ENCODE assay signal across 22 cellular contexts in the genomic region with DNA sequence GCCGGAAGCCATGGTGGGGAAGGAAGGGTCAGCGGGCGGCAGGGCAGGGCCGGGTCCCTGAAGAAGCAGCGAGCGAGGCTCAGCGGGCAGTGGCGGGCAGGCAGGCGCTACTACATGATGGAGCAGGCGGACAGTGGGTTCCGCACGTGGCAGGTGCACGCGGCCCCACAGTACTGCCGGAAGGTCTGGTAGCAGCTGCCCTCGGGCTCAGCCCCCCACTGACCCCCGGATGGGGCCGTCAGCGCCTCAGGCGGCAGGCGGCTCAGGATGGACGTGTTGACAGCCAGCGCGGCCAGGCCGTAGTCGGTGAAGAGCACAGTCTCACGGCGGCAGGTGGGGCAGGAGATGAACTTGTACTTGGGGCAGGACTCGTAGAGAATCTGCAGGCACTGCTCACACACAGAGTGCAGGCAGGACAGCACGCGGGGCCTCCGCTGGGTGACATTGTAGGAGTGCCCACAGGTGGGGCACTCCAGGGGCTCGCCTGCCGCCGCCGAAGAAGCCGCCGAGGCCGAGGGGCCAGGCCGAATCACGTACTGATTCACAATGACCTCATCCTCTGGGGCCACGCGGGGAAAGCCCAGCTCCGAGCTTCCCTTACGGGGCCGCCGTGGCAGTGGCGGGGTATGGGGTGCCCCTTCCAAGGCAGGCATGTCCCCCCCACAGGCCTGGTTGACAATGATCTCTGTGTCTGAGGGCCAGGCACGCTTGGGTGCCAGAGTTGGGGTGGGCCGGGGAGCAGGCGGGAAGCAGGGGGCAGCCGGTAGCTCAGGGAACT. TPM values are rescaled to one million over a fixed set of nuclear protein-coding genes. Genes with fewer than 3 reads are reported as not detected.
A peak's percentile ranks its signal among the peaks of the same experiment; 100 is the strongest.
DNase-seq lines count a peak whose midpoint lies in the region; ATAC-seq lines count a peak whose summit lies in the region.
"Had no signal": no experiment of that assay in that cellular context is flagged by ENCODE, and none has a peak within 500 bp of the region (broad histone marks: within the 10 kb centered on the region; RNA-seq: fewer than 3 reads in every experiment).

No MANE protein-coding gene starts in this region.

- no peak overlapping the region for H3K27ac Mint-ChIP-seq in activated CD4-positive, alpha-beta memory T cell treated with anti-CD3 and anti-CD28 coated beads for 36 hours
- H3K27ac Mint-ChIP-seq in activated CD4-positive, alpha-beta memory T cell treated with anti-CD3 and anti-CD28 coated beads, Interleukin-2, amount 10 ng/mL, durations not matched to agents 7 days and 5 days, result no peak overlapping the region
- no peak overlapping the region for H3K27ac Mint-ChIP-seq in activated T-helper 2 cell treated with anti-CD3 and anti-CD28 coated beads, Interferon-gamma antibody, Interleukin-2, Interleukin-4, amounts not matched to agents 10 μg/mL and 5 μg/mL and 100 μg/mL, durations not matched to agents 14 hours and 24 hours and 36 hours
- peak overlapping the region in 1 of 10 donors; percentile 71 for H3K27ac Mint-ChIP-seq in naive thymus-derived CD8-positive, alpha-beta T cell

- H3K36me3 ChIP-seq in H7 (replicated peaks; ENCODE audit: control insufficient read depth, insufficient read depth, low read length), result no peaks in the 10 kb centered on the region; the same call in 1 of the 2 replicates

- H3K4me3 Mint-ChIP-seq in activated CD4-positive, alpha-beta memory T cell treated with anti-CD3 and anti-CD28 coated beads for 36 hours, result peak overlapping the region; percentile 16
- no peak overlapping the region for H3K4me3 Mint-ChIP-seq in activated CD4-positive, alpha-beta memory T cell treated with anti-CD3 and anti-CD28 coated beads, Interleukin-2, amount 10 ng/mL, durations not matched to agents 7 days and 5 days
- H3K4me3 Mint-ChIP-seq in activated T-helper 2 cell treated with anti-CD3 and anti-CD28 coated beads, Interferon-gamma antibody, Interleukin-2, Interleukin-4, amounts not matched to agents 10 μg/mL and 5 μg/mL and 100 μg/mL, durations not matched to agents 14 hours and 24 hours and 36 hours (ENCODE audit: low read depth), result peak overlapping the region; percentile 37
- H3K4me3 Mint-ChIP-seq in naive thymus-derived CD8-positive, alpha-beta T cell, result peak overlapping the region in 7 of 10 donors; percentile 15 to 75 (median 58)

- no peak for DNase-seq in activated CD4-positive, alpha-beta memory T cell treated with anti-CD3 and anti-CD28 coated beads for 36 hours
- no peak for DNase-seq in activated CD4-positive, alpha-beta memory T cell treated with anti-CD3 and anti-CD28 coated beads, Interleukin-2, amount 10 ng/mL, durations not matched to agents 7 days and 5 days
- DNase-seq in H7 (peak; percentile 74), ecto neural progenitor cell (ENCODE audit: low spot score) (no peak), GM19240 (ENCODE audit: insufficient read length, low spot score) (no peak)
- no peak for DNase-seq in activated T-helper 2 cell treated with anti-CD3 and anti-CD28 coated beads, Interferon-gamma antibody, Interleukin-2, Interleukin-4, amounts not matched to agents 10 μg/mL and 5 μg/mL and 100 μg/mL, durations not matched to agents 14 hours and 24 hours and 36 hours (ENCODE audit: low spot score)
- DNase-seq in naive thymus-derived CD8-positive, alpha-beta T cell, result no peak
- DNase-seq: activated CD4-positive, alpha-beta T cell treated with anti-CD3 and anti-CD28 coated beads, Interleukin-2, amount 50 U/mL, for 1 hour; activated gamma-delta T cell treated with Interleukin-2 at 50 U/mL for 16 hours; Calu3; foreskin melanocyte; NCI-H2081 treated with DMSO at 0.1 percent for 48 hours; NCI-H774; occipital lobe; RPMI8226; sigmoid colon; stimulated activated CD8-positive, alpha-beta memory T cell treated with anti-CD3 and anti-CD28 coated beads, Interleukin-4, amount 100 ng/mL, for 48 hours had no signal

- peaks cover 2% of the 10 kb centered on the region for H3K36me3 Mint-ChIP-seq in activated CD4-positive, alpha-beta memory T cell treated with anti-CD3 and anti-CD28 coated beads for 36 hours
- no peaks in the 10 kb centered on the region for H3K36me3 Mint-ChIP-seq in activated CD4-positive, alpha-beta memory T cell treated with anti-CD3 and anti-CD28 coated beads, Interleukin-2, amount 10 ng/mL, durations not matched to agents 7 days and 5 days (ENCODE audit: low read depth)
- no peaks in the 10 kb centered on the region for H3K36me3 Mint-ChIP-seq in activated T-helper 2 cell treated with anti-CD3 and anti-CD28 coated beads, Interferon-gamma antibody, Interleukin-2, Interleukin-4, amounts not matched to agents 10 μg/mL and 5 μg/mL and 100 μg/mL, durations not matched to agents 14 hours and 24 hours and 36 hours (ENCODE audit: low read depth)
- H3K36me3 Mint-ChIP-seq in naive thymus-derived CD8-positive, alpha-beta T cell, result no peaks in the 10 kb centered on the region

- H3K4me3 ChIP-seq in H7 (ENCODE audit: insufficient read depth, low read depth, low read length), result no peak overlapping the region

- POLR2A ChIA-PET in activated CD4-positive, alpha-beta memory T cell treated with anti-CD3 and anti-CD28 coated beads for 36 hours (lab: Charles Lee), result interaction anchor here (0.5 to 1.7 kb wide), 3 partner anchors 32 to 134 kb away, joined by 3 to 6 read pairs (median 4); a partner anchor contains a TSS
- POLR2A ChIA-PET in activated CD4-positive, alpha-beta memory T cell treated with anti-CD3 and anti-CD28 coated beads, Interleukin-2, amount 10 ng/mL, durations not matched to agents 7 days and 5 days (lab: Charles Lee), result interaction anchor here (1.5 to 8.2 kb wide), 7 partner anchors 13 to 91 kb away, joined by 3 to 97 read pairs (median 6); a partner anchor contains a TSS
- POLR2A ChIA-PET in naive thymus-derived CD8-positive, alpha-beta T cell (lab: Charles Lee), result interaction anchor here (0.9 to 1.5 kb wide), 5 partner anchors 21 to 858 kb away, joined by 3 to 6 read pairs (median 3); a partner anchor contains a TSS

- CTCF ChIA-PET in activated CD4-positive, alpha-beta memory T cell treated with anti-CD3 and anti-CD28 coated beads for 36 hours (lab: Charles Lee), result no interaction called here
- CTCF ChIA-PET in activated CD4-positive, alpha-beta memory T cell treated with anti-CD3 and anti-CD28 coated beads, Interleukin-2, amount 10 ng/mL, durations not matched to agents 7 days and 5 days (lab: Charles Lee), result no interaction called here

- H3K27me3 Mint-ChIP-seq in activated CD4-positive, alpha-beta memory T cell treated with anti-CD3 and anti-CD28 coated beads for 36 hours, result no peaks in the 10 kb centered on the region
- no peaks in the 10 kb centered on the region for H3K27me3 Mint-ChIP-seq in activated CD4-positive, alpha-beta memory T cell treated with anti-CD3 and anti-CD28 coated beads, Interleukin-2, amount 10 ng/mL, durations not matched to agents 7 days and 5 days
- no peaks in the 10 kb centered on the region for H3K27me3 Mint-ChIP-seq in activated T-helper 2 cell treated with anti-CD3 and anti-CD28 coated beads, Interferon-gamma antibody, Interleukin-2, Interleukin-4, amounts not matched to agents 10 μg/mL and 5 μg/mL and 100 μg/mL, durations not matched to agents 14 hours and 24 hours and 36 hours (ENCODE audit: low read depth)
- no peaks in the 10 kb centered on the region for H3K27me3 Mint-ChIP-seq in naive thymus-derived CD8-positive, alpha-beta T cell

- no peaks in the 10 kb centered on the region for H3K9me3 Mint-ChIP-seq in activated CD4-positive, alpha-beta memory T cell treated with anti-CD3 and anti-CD28 coated beads for 36 hours
- H3K9me3 Mint-ChIP-seq in activated CD4-positive, alpha-beta memory T cell treated with anti-CD3 and anti-CD28 coated beads, Interleukin-2, amount 10 ng/mL, durations not matched to agents 7 days and 5 days, result no peaks in the 10 kb centered on the region
- no peaks in the 10 kb centered on the region for H3K9me3 Mint-ChIP-seq in activated T-helper 2 cell treated with anti-CD3 and anti-CD28 coated beads, Interferon-gamma antibody, Interleukin-2, Interleukin-4, amounts not matched to agents 10 μg/mL and 5 μg/mL and 100 μg/mL, durations not matched to agents 14 hours and 24 hours and 36 hours
- no peaks in the 10 kb centered on the region for H3K9me3 Mint-ChIP-seq in naive thymus-derived CD8-positive, alpha-beta T cell

- no peak for ATAC-seq in naive thymus-derived CD8-positive, alpha-beta T cell
- ATAC-seq in HG03045 (IDR thresholded peaks at IDR 0.05; ENCODE audit: unreplicated experiment), result no peak

- peaks cover 3% of the 10 kb centered on the region for H3K4me1 Mint-ChIP-seq in activated CD4-positive, alpha-beta memory T cell treated with anti-CD3 and anti-CD28 coated beads for 36 hours (ENCODE audit: low read depth)
- H3K4me1 Mint-ChIP-seq in activated CD4-positive, alpha-beta memory T cell treated with anti-CD3 and anti-CD28 coated beads, Interleukin-2, amount 10 ng/mL, durations not matched to agents 7 days and 5 days, result peaks cover 18% of the 10 kb centered on the region
- H3K4me1 Mint-ChIP-seq in activated T-helper 2 cell treated with anti-CD3 and anti-CD28 coated beads, Interferon-gamma antibody, Interleukin-2, Interleukin-4, amounts not matched to agents 10 μg/mL and 5 μg/mL and 100 μg/mL, durations not matched to agents 14 hours and 24 hours and 36 hours (ENCODE audit: low read depth), result peaks cover 5% of the 10 kb centered on the region
- H3K4me1 Mint-ChIP-seq in naive thymus-derived CD8-positive, alpha-beta T cell, result peaks cover 1 to 10% (median 6%) of the 10 kb centered on the region in 4 donors

- peaks cover 10% of the 10 kb centered on the region for H3K27me3 ChIP-seq in H7 (ENCODE audit: control insufficient read depth, insufficient read depth, low read length)
- H3K27me3 ChIP-seq: sigmoid colon, tibial nerve had no signal

- intact Hi-C loops in activated CD4-positive, alpha-beta memory T cell treated with anti-CD3 and anti-CD28 coated beads for 36 hours (cut with micrococcal nuclease), result loop anchor here (5.0 kb wide), 1 partner anchor 428 kb away; a partner anchor contains a TSS
- intact Hi-C loops in activated T-helper 2 cell treated with anti-CD3 and anti-CD28 coated beads, Interferon-gamma antibody, Interleukin-2, Interleukin-4, amounts not matched to agents 10 μg/mL and 5 μg/mL and 100 μg/mL, durations not matched to agents 14 hours and 24 hours and 36 hours (cut with micrococcal nuclease), result no loop called here

RNA-seq across cellular contexts. Expression of a gene that starts 1.5 kb away (rescaled TPM):
- total RNA-seq in activated CD4-positive, alpha-beta memory T cell treated with anti-CD3 and anti-CD28 coated beads for 36 hours, result 1 to 10 TPM; 3.4 to 4.4 TPM
- total RNA-seq in activated CD4-positive, alpha-beta memory T cell treated with anti-CD3 and anti-CD28 coated beads, Interleukin-2, amount 10 ng/mL, durations not matched to agents 7 days and 5 days, result 1 to 10 TPM; 2.2 to 2.5 TPM
- total RNA-seq in H7 (2014; rRNA removed; shearing (Covaris generic)), result 1.0 TPM in 2 replicates
- 9.5 and 10.1 TPM in 2 replicates for total RNA-seq in activated T-helper 2 cell treated with anti-CD3 and anti-CD28 coated beads, Interferon-gamma antibody, Interleukin-2, Interleukin-4, amounts not matched to agents 10 μg/mL and 5 μg/mL and 100 μg/mL, durations not matched to agents 14 hours and 24 hours and 36 hours
- 1 to 10 TPM in 1 of 2 experiments, under 1 TPM in 1; 0.91 to 1.7 TPM for total RNA-seq in naive thymus-derived CD8-positive, alpha-beta T cell
- polyA plus RNA-seq in naive thymus-derived CD8-positive, alpha-beta T cell, result not detected
- total RNA-seq: bronchial epithelial cell, lung microvascular endothelial cell had no signal

RNA-seq across cellular contexts. Expression of a gene that starts 4.5 kb away (rescaled TPM):
- under 1 TPM; 0.21 to 0.70 TPM for total RNA-seq in activated CD4-positive, alpha-beta memory T cell treated with anti-CD3 and anti-CD28 coated beads for 36 hours
- under 1 TPM; 0.86 to 0.93 TPM for total RNA-seq in activated CD4-positive, alpha-beta memory T cell treated with anti-CD3 and anti-CD28 coated beads, Interleukin-2, amount 10 ng/mL, durations not matched to agents 7 days and 5 days
- total RNA-seq in H7 (2014; rRNA removed; shearing (Covaris generic)), result 0.83 and 2.9 TPM in 2 replicates
- total RNA-seq in activated T-helper 2 cell treated with anti-CD3 and anti-CD28 coated beads, Interferon-gamma antibody, Interleukin-2, Interleukin-4, amounts not matched to agents 10 μg/mL and 5 μg/mL and 100 μg/mL, durations not matched to agents 14 hours and 24 hours and 36 hours, result 0.41 and 0.50 TPM in 2 replicates
- total RNA-seq in naive thymus-derived CD8-positive, alpha-beta T cell, result under 1 TPM; 0.30 to 0.47 TPM
- not detected for polyA plus RNA-seq in naive thymus-derived CD8-positive, alpha-beta T cell
- total RNA-seq: occipital lobe, tibial nerve had no signal

RNA-seq across cellular contexts. Expression of a gene that starts 6.8 kb away (rescaled TPM):
- not detected for total RNA-seq in activated CD4-positive, alpha-beta memory T cell treated with anti-CD3 and anti-CD28 coated beads for 36 hours
- under 1 TPM in 1 of 2 experiments, not detected in 1; 0.20 TPM for total RNA-seq in activated CD4-positive, alpha-beta memory T cell treated with anti-CD3 and anti-CD28 coated beads, Interleukin-2, amount 10 ng/mL, durations not matched to agents 7 days and 5 days
- not detected in 2 replicates for total RNA-seq in H7 (2014; rRNA removed; shearing (Covaris generic))
- total RNA-seq in activated T-helper 2 cell treated with anti-CD3 and anti-CD28 coated beads, Interferon-gamma antibody, Interleukin-2, Interleukin-4, amounts not matched to agents 10 μg/mL and 5 μg/mL and 100 μg/mL, durations not matched to agents 14 hours and 24 hours and 36 hours, result not detected in 2 replicates
- under 1 TPM in 1 of 2 experiments, not detected in 1; 0.21 TPM for total RNA-seq in naive thymus-derived CD8-positive, alpha-beta T cell
- polyA plus RNA-seq in naive thymus-derived CD8-positive, alpha-beta T cell, result not detected
- total RNA-seq: lung microvascular endothelial cell; occipital lobe; sigmoid colon; T-helper 2 cell treated with Interferon-gamma antibody and Interleukin-4, amounts not matched to agents 100 ng/mL and 5 ng/mL, for 36 hours; tibial nerve had no signal

RNA-seq across cellular contexts. Expression of a gene that starts 10.2 kb away (rescaled TPM):
- not detected for total RNA-seq in activated CD4-positive, alpha-beta memory T cell treated with anti-CD3 and anti-CD28 coated beads for 36 hours
- not detected for total RNA-seq in activated CD4-positive, alpha-beta memory T cell treated with anti-CD3 and anti-CD28 coated beads, Interleukin-2, amount 10 ng/mL, durations not matched to agents 7 days and 5 days
- 0.03 TPM in 1 of 2 replicates, not detected in the other for total RNA-seq in H7 (2014; rRNA removed; shearing (Covaris generic))
- not detected in 2 replicates for total RNA-seq in activated T-helper 2 cell treated with anti-CD3 and anti-CD28 coated beads, Interferon-gamma antibody, Interleukin-2, Interleukin-4, amounts not matched to agents 10 μg/mL and 5 μg/mL and 100 μg/mL, durations not matched to agents 14 hours and 24 hours and 36 hours
- not detected for total RNA-seq in naive thymus-derived CD8-positive, alpha-beta T cell
- not detected for polyA plus RNA-seq in naive thymus-derived CD8-positive, alpha-beta T cell
- total RNA-seq: bronchial epithelial cell; lung microvascular endothelial cell; sigmoid colon; T-helper 2 cell treated with Interferon-gamma antibody and Interleukin-4, amounts not matched to agents 100 ng/mL and 5 ng/mL, for 36 hours; tibial nerve had no signal
- polyA plus RNA-seq: sigmoid colon had no signal

RNA-seq across cellular contexts. Expression of a gene that starts 15.0 kb away (rescaled TPM):
- 10 to 100 TPM; 29.4 to 31.3 TPM for total RNA-seq in activated CD4-positive, alpha-beta memory T cell treated with anti-CD3 and anti-CD28 coated beads for 36 hours
- 10 to 100 TPM; 27.7 to 30.0 TPM for total RNA-seq in activated CD4-positive, alpha-beta memory T cell treated with anti-CD3 and anti-CD28 coated beads, Interleukin-2, amount 10 ng/mL, durations not matched to agents 7 days and 5 days
- total RNA-seq in H7 (2014; rRNA removed; shearing (Covaris generic)), result 22.2 and 22.7 TPM in 2 replicates
- 38.2 and 40.2 TPM in 2 replicates for total RNA-seq in activated T-helper 2 cell treated with anti-CD3 and anti-CD28 coated beads, Interferon-gamma antibody, Interleukin-2, Interleukin-4, amounts not matched to agents 10 μg/mL and 5 μg/mL and 100 μg/mL, durations not matched to agents 14 hours and 24 hours and 36 hours
- total RNA-seq in naive thymus-derived CD8-positive, alpha-beta T cell, result 10 to 100 TPM; 35.0 to 39.8 TPM
- 1 to 10 TPM; 2.4 to 9.5 (median 5.7) TPM for polyA plus RNA-seq in naive thymus-derived CD8-positive, alpha-beta T cell
